10 cellular contexts compared by ENCODE assay signal in genomic region chr15:79430901-79431635, GRCh38. TPM values are rescaled to one million over a fixed set of nuclear protein-coding genes. Genes with fewer than 3 reads are reported as not detected.
DNase-seq lines count a peak whose midpoint lies in the region; ATAC-seq, FAIRE-seq and TF ChIP-seq lines count a peak whose summit lies in the region.
"Had no signal": no experiment of that assay in that cellular context is flagged by ENCODE, and none has a peak within 500 bp of the region (broad histone marks: within the 10 kb centered on the region; RNA-seq: fewer than 3 reads in every experiment).

No MANE protein-coding gene starts in this region.

- H3K4me3 ChIP-seq in heart right ventricle (peak overlapping the region in 9 of 10 donors; percentile 26 to 53 (median 47)), mesodermal cell (ENCODE audit: extremely low read depth, insufficient read depth, low read length, poor library complexity, severe bottlenecking) (peak overlapping the region; percentile 59), transverse colon (peak overlapping the region in 2 of 4 donors; percentile 31 to 50)

- no peak for TF ChIP-seq POLR2A in transverse colon (IDR thresholded peaks at IDR 0.05)

- DNase-seq in heart right ventricle: no peak
- no peak for DNase-seq in cardiac septum (ENCODE audit: low spot score)
- peak; percentile 67 for DNase-seq in cerebellum (ENCODE audit: low spot score)
- DNase-seq in urothelium cell line (ENCODE audit: low spot score): peak; percentile 18
- no peak for DNase-seq in transverse colon
- no peak for DNase-seq in 8988T
- DNase-seq: Caco-2, NCI-H226 had no signal

- FAIRE-seq in urothelium cell line (lab: Jason Lieb, UNC): no peak

- no peaks in the 10 kb centered on the region for H3K36me3 ChIP-seq in heart right ventricle
- no peaks in the 10 kb centered on the region for H3K36me3 ChIP-seq in mesodermal cell (ENCODE audit: control insufficient read depth, insufficient read depth, low read length)
- H3K36me3 ChIP-seq in transverse colon: no peaks in the 10 kb centered on the region

- TF ChIP-seq CTCF in heart right ventricle (IDR thresholded peaks at IDR 0.05): no peak
- no peak for TF ChIP-seq CTCF in transverse colon (IDR thresholded peaks at IDR 0.05)

- H3K27ac ChIP-seq in heart right ventricle (no peak overlapping the region), mesodermal cell (ENCODE audit: low read depth, low read length, severe bottlenecking) (no peak overlapping the region), transverse colon (no peak overlapping the region)

- no peak for ATAC-seq in heart right ventricle
- no peak for ATAC-seq in GM21367 (IDR thresholded peaks at IDR 0.05; ENCODE audit: unreplicated experiment)

- H3K4me1 ChIP-seq in heart right ventricle: peaks cover 0 to 17% (median 15%) of the 10 kb centered on the region in 9 donors
- H3K4me1 ChIP-seq in mesodermal cell (ENCODE audit: control insufficient read depth, insufficient read depth, low read length, poor library complexity, severe bottlenecking): peaks cover 7% of the 10 kb centered on the region
- H3K4me1 ChIP-seq in transverse colon: peaks cover 0 to 17% (median 13%) of the 10 kb centered on the region in 4 donors
- H3K4me1 ChIP-seq: Caco-2 had no signal

- H3K9me3 ChIP-seq in heart right ventricle (no peaks in the 10 kb centered on the region), mesodermal cell (ENCODE audit: control insufficient read depth, low read length) (no peaks in the 10 kb centered on the region), transverse colon (no peaks in the 10 kb centered on the region)
- H3K9me3 ChIP-seq: Caco-2 had no signal

- intact Hi-C loops in heart right ventricle (cut with DNase I) (no loop called here), cardiac septum (cut with DNase I) (no loop called here), transverse colon (cut with DNase I; ENCODE audit: low total_unique reads) (loop anchor here (5.0 kb wide), 1 partner anchor 1291 kb away; no protein-coding TSS in a partner anchor)

- H3K27me3 ChIP-seq in heart right ventricle (peaks cover 15 to 92% (median 87%) of the 10 kb centered on the region in 7 donors), transverse colon (peaks cover 93% of the 10 kb centered on the region)

- WGBS in heart right ventricle, 2 donors: 18 to 19% methylated on average over 14 of the region's 14 CpGs
- 23 to 25% methylated on average over 9 to 10 of the region's 14 CpGs for WGBS in mesodermal cell (ENCODE audit: insufficient coverage in 2 of 2), 2 experiments
- 23 to 64% methylated on average over 5 to 14 of the region's 14 CpGs for WGBS in transverse colon (ENCODE audit: low coverage in 1 of 2), 2 donors

- in situ Hi-C loops in transverse colon (cut with MboI; ENCODE audit: low pct_ligation_motif_present in 1 of 4, low pct_unique_long_range_greater_than_20kb in 1 of 4, low sequenced_read_pairs in 3 of 4): no loop called here

- no peak for TF ChIP-seq EP300 in transverse colon (IDR thresholded peaks at IDR 0.05; ENCODE audit: low read depth)

RNA-seq across cellular contexts. Expression of gene MINAR1, which starts 1.1 kb away (rescaled TPM):
- under 1 TPM; 0.04 to 0.28 (median 0.07) TPM for total RNA-seq in heart right ventricle
- under 1 TPM; under 0.01 to 0.03 TPM for polyA plus RNA-seq in heart right ventricle
- total RNA-seq in cardiac septum: 0.19 TPM
- total RNA-seq in cerebellum: 17.7 TPM
- 5.3 TPM for polyA plus RNA-seq in mesodermal cell (2013, experiment 1 of 2)
- 5.8 TPM for polyA plus RNA-seq in mesodermal cell (2013, experiment 2 of 2)
- total RNA-seq in transverse colon: 1 to 10 TPM in 1 of 4 donors, under 1 TPM in 2, not detected in 1; 0.14 to 1.1 (median 0.40) TPM

Comparison
In these comparisons a context has a peak if more than half of its experiments do, and no peak if none do; other contexts are left out.
1. DNase-seq: peak in cerebellum (single experiment) and urothelium cell line (single experiment); none in heart right ventricle (0 of 2), cardiac septum (single experiment), transverse colon (single experiment) and 8988T (single experiment).